ENCODE assay signal across 10 cellular contexts in genomic region chr1:152029144-152029936, GRCh38. TPM values are rescaled to one million over a fixed set of nuclear protein-coding genes. Genes with fewer than 3 reads are reported as not detected.
DNase-seq lines count a peak whose midpoint lies in the region; ATAC-seq and TF ChIP-seq lines count a peak whose summit lies in the region.
"Had no signal": no experiment of that assay in that cellular context is flagged by ENCODE, and none has a peak within 500 bp of the region (broad histone marks: within the 10 kb centered on the region; RNA-seq: fewer than 3 reads in every experiment).

No MANE protein-coding gene starts in this region.

- peak; percentile 40 for ATAC-seq in activated T-helper 17 cell treated with anti-CD3 and anti-CD28 coated beads, Interleukin-2, amount 50 U/mL, for 72 hours (replicated peaks)
- ATAC-seq in HG02610 (IDR thresholded peaks at IDR 0.05; ENCODE audit: unreplicated experiment): no peak

- no peak overlapping the region for H3K4me3 ChIP-seq in CD4-positive, alpha-beta memory T cell (ENCODE audit: low read length in 2 of 2)
- no peak overlapping the region for H3K4me3 ChIP-seq in colonic mucosa
- H3K4me3 ChIP-seq: tibial artery had no signal

- peaks cover 0 to 2% of the 10 kb centered on the region in 2 donors for H3K27me3 Mint-ChIP-seq in CD4-positive, alpha-beta memory T cell
- H3K27me3 Mint-ChIP-seq in activated T-helper 17 cell treated with anti-CD3 and anti-CD28 coated beads, Interleukin-2, amount 50 U/mL, for 72 hours: no peaks in the 10 kb centered on the region

- H3K36me3 ChIP-seq in CD4-positive, alpha-beta memory T cell (ENCODE audit: insufficient read depth, low read length): peaks cover 31% of the 10 kb centered on the region
- peaks cover 12% of the 10 kb centered on the region for H3K36me3 ChIP-seq in colonic mucosa

- peaks cover 33 to 59% (median 40%) of the 10 kb centered on the region in 4 donors for H3K4me1 Mint-ChIP-seq in CD4-positive, alpha-beta memory T cell
- H3K4me1 Mint-ChIP-seq in activated T-helper 17 cell treated with anti-CD3 and anti-CD28 coated beads, Interleukin-2, amount 50 U/mL, for 72 hours: peaks cover 38% of the 10 kb centered on the region

- H3K27ac Mint-ChIP-seq in CD4-positive, alpha-beta memory T cell: peak overlapping the region; percentile 57 to 92 (median 85)
- peak overlapping the region; percentile 61 for H3K27ac Mint-ChIP-seq in activated T-helper 17 cell treated with anti-CD3 and anti-CD28 coated beads, Interleukin-2, amount 50 U/mL, for 72 hours
- H3K27ac Mint-ChIP-seq: IgD-negative memory B cell had no signal

- H3K27me3 ChIP-seq in CD4-positive, alpha-beta memory T cell (ENCODE audit: insufficient read depth, low read length): no peaks in the 10 kb centered on the region
- no peaks in the 10 kb centered on the region for H3K27me3 ChIP-seq in colonic mucosa
- H3K27me3 ChIP-seq: tibial artery had no signal

- peaks cover 0 to 3% (median 0%) of the 10 kb centered on the region in 8 donors for H3K9me3 Mint-ChIP-seq in CD4-positive, alpha-beta memory T cell
- H3K9me3 Mint-ChIP-seq in activated T-helper 17 cell treated with anti-CD3 and anti-CD28 coated beads, Interleukin-2, amount 50 U/mL, for 72 hours: no peaks in the 10 kb centered on the region

- CTCF ChIA-PET in CD4-positive, alpha-beta memory T cell (lab: Charles Lee; ENCODE audit: partially characterized antibody): interaction anchor here (1.2 to 2.4 kb wide), 2 partner anchors 24 to 158 kb away, joined by 3 to 7 read pairs; no protein-coding TSS in a partner anchor

- DNase-seq in CD4-positive, alpha-beta memory T cell: no peak
- DNase-seq in M059J (ENCODE audit: low read depth) (peak; percentile 28), islet precursor cell (peak; percentile 75), NCI-H2107 (lab: John Stamatoyannopoulos, UW) (no peak), colonic mucosa (no peak)
- DNase-seq in activated effector memory CD4-positive, alpha-beta T cell treated with anti-CD3 and anti-CD28 coated beads, Interleukin-2, amount 50 U/mL, for 16 hours: no peak
- DNase-seq: tibial artery had no signal

- H3K4me1 ChIP-seq in CD4-positive, alpha-beta memory T cell (ENCODE audit: insufficient read depth, low read length): peaks cover 31% of the 10 kb centered on the region
- H3K4me1 ChIP-seq in colonic mucosa: no peaks in the 10 kb centered on the region

- H3K9me3 ChIP-seq in CD4-positive, alpha-beta memory T cell (ENCODE audit: control insufficient read depth in 1 of 2, low read length in 2 of 2): no peaks in the 10 kb centered on the region
- no peaks in the 10 kb centered on the region for H3K9me3 ChIP-seq in colonic mucosa
- H3K9me3 ChIP-seq: tibial artery had no signal

- H3K4me3 Mint-ChIP-seq in CD4-positive, alpha-beta memory T cell: peak overlapping the region in 2 of 8 donors; percentile 3 to 9
- H3K4me3 Mint-ChIP-seq in activated T-helper 17 cell treated with anti-CD3 and anti-CD28 coated beads, Interleukin-2, amount 50 U/mL, for 72 hours: peak overlapping the region; percentile 18

- intact Hi-C loops in CD4-positive, alpha-beta memory T cell (cut with micrococcal nuclease): no loop called here
- intact Hi-C loops in colonic mucosa (cut with DNase I): no loop called here

- no peak overlapping the region for H3K27ac ChIP-seq in CD4-positive, alpha-beta memory T cell (ENCODE audit: low read depth, low read length)
- no peak overlapping the region for H3K27ac ChIP-seq in colonic mucosa
- H3K27ac ChIP-seq: tibial artery had no signal

- TF ChIP-seq CTCF in colonic mucosa (IDR thresholded peaks at IDR 0.05): no peak

- POLR2A ChIA-PET in CD4-positive, alpha-beta memory T cell (lab: Charles Lee; ENCODE audit: partially characterized antibody): interaction anchor here (2.9 kb wide), 1 partner anchor 19 kb away, joined by 11 read pairs; no protein-coding TSS in a partner anchor

- H3K9ac ChIP-seq in colonic mucosa (ENCODE audit: low read depth in 2 of 2, low read length in 2 of 2): no peak overlapping the region

- H3K36me3 Mint-ChIP-seq in CD4-positive, alpha-beta memory T cell: peaks cover 42 to 43% of the 10 kb centered on the region in 2 donors
- peaks cover 49% of the 10 kb centered on the region for H3K36me3 Mint-ChIP-seq in activated T-helper 17 cell treated with anti-CD3 and anti-CD28 coated beads, Interleukin-2, amount 50 U/mL, for 72 hours (ENCODE audit: low read depth)

RNA-seq across cellular contexts. Expression of gene S100A11, which starts 7.5 kb away (rescaled TPM):
- total RNA-seq in CD4-positive, alpha-beta memory T cell: 100 to 1,000 TPM; 239 to 247 TPM
- polyA plus RNA-seq in CD4-positive, alpha-beta memory T cell: 1,000 to 10,000 TPM in 1 of 2 donors, 100 to 1,000 TPM in 1; 610 to 1,204 TPM
- 784 and 824 TPM in 2 replicates for total RNA-seq in M059J (2014; rRNA removed; shearing (Covaris generic))
- total RNA-seq in activated T-helper 17 cell treated with anti-CD3 and anti-CD28 coated beads, Interleukin-2, amount 50 U/mL, for 72 hours: 100 to 1,000 TPM; 230 to 302 TPM
- total RNA-seq in colonic mucosa: 100 to 1,000 TPM; 194 to 260 TPM

RNA-seq across cellular contexts. Expression of gene S100A10, which starts 35.7 kb away (rescaled TPM):
- 100 to 1,000 TPM; 218 to 231 TPM for total RNA-seq in CD4-positive, alpha-beta memory T cell
- 1,000 to 10,000 TPM in 1 of 2 donors, 100 to 1,000 TPM in 1; 855 to 1,427 TPM for polyA plus RNA-seq in CD4-positive, alpha-beta memory T cell
- total RNA-seq in M059J (2014; rRNA removed; shearing (Covaris generic)): 120 and 154 TPM in 2 replicates
- 100 to 1,000 TPM; 181 to 377 TPM for total RNA-seq in activated T-helper 17 cell treated with anti-CD3 and anti-CD28 coated beads, Interleukin-2, amount 50 U/mL, for 72 hours
- 1,000 to 10,000 TPM; 1,313 to 1,485 TPM for total RNA-seq in colonic mucosa

RNA-seq across cellular contexts. Expression of gene TCHHL1, which starts 59.5 kb away (rescaled TPM):
- total RNA-seq in CD4-positive, alpha-beta memory T cell: not detected
- not detected for polyA plus RNA-seq in CD4-positive, alpha-beta memory T cell
- not detected in 2 replicates for total RNA-seq in M059J (2014; rRNA removed; shearing (Covaris generic))
- total RNA-seq in activated T-helper 17 cell treated with anti-CD3 and anti-CD28 coated beads, Interleukin-2, amount 50 U/mL, for 72 hours: not detected
- total RNA-seq in colonic mucosa: not detected
- polyA plus RNA-seq: IgD-negative memory B cell had no signal

Comparison
In these comparisons a context has a peak if more than half of its experiments do, and no peak if none do; other contexts are left out.
1. DNase-seq: peak in M059J (single experiment) and islet precursor cell (single experiment); none in CD4-positive, alpha-beta memory T cell (0 of 5), NCI-H2107 (single experiment), colonic mucosa (single experiment) and activated effector memory CD4-positive, alpha-beta T cell treated with anti-CD3 and anti-CD28 coated beads, Interleukin-2, amount 50 U/mL, for 16 hours (single experiment).